ENCODE assay signal across 1 cellular context in genomic region chr17:9768381-9768934, GRCh38.
TF ChIP-seq lines count a peak whose summit lies in the region.

No MANE protein-coding gene starts in this region.

TF ChIP-seq in HepG2, 621 proteins besides CTCF, POLR2A, EP300 and RAD21 (continued from another document):
- no peak for TF ChIP-seq KIAA2018 (CRISPR knock-in tag; IDR thresholded peaks at IDR 0.05; ENCODE audit: borderline replicate concordance)
- no peak for TF ChIP-seq DMAP1 (CRISPR knock-in tag; IDR thresholded peaks at IDR 0.05)
- TF ChIP-seq ZNF629 (CRISPR knock-in tag; conservative IDR thresholded peaks at IDR 0.05): peak; percentile 46
- TF ChIP-seq IRF9 (CRISPR knock-in tag; IDR thresholded peaks at IDR 0.05; ENCODE audit: borderline replicate concordance): no peak
- TF ChIP-seq ZNF777 (CRISPR knock-in tag; IDR thresholded peaks at IDR 0.05): no peak
